Comparison of ENCODE assay signal across 37 cellular contexts in genomic region chr19:51023946-51024345, GRCh38. TPM values are rescaled to one million over a fixed set of nuclear protein-coding genes. Genes with fewer than 3 reads are reported as not detected.
"Had no signal": no experiment of that assay in that cellular context is flagged by ENCODE, and none has a peak within 500 bp of the region (broad histone marks: within the 10 kb centered on the region; RNA-seq: fewer than 3 reads in every experiment).

No MANE protein-coding gene starts in this region.

- H3K9me3 Mint-ChIP-seq: activated CD4-positive, alpha-beta memory T cell treated with anti-CD3 and anti-CD28 coated beads for 36 hours; activated naive CD4-positive, alpha-beta T cell treated with anti-CD3 and anti-CD28 coated beads, Interleukin-2, amount 10 ng/mL, durations not matched to agents 7 days and 5 days; activated naive CD8-positive, alpha-beta T cell treated with anti-CD3 and anti-CD28 coated beads, Interleukin-2, amount 50 U/mL, for 24 hours; activated T-cell treated with anti-CD3 and anti-CD28 coated beads, Interleukin-2, amount 50 U/mL, for 4 hours; activated T-helper 1 cell treated with anti-CD3 and anti-CD28 coated beads, Interleukin-12 subunit alpha, Interleukin-12 subunit beta, Interleukin-2, Interleukin-4 antibody, amounts not matched to agents 30 ng/mL and 10 ng/mL and 1 ng/mL, durations not matched to agents 14 hours and 24 hours and 36 hours; T-helper 1 cell treated with Interleukin-12 subunit alpha and Interleukin-12 subunit beta and Interleukin-4 antibody, amounts not matched to agents 30 μg/mL and 1 μg/mL, for 36 hours; T-helper 2 cell treated with Interferon-gamma antibody and Interleukin-4, amounts not matched to agents 5 μg/mL and 100 μg/mL, for 36 hours had no signal

- H3K4me1 Mint-ChIP-seq: brain had no signal

- ATAC-seq: activated CD4-positive, CD25-positive, alpha-beta regulatory T cell treated with anti-CD3 and anti-CD28 coated beads, Interleukin-2, amount 50 U/mL, for 24 hours; activated naive CD8-positive, alpha-beta T cell treated with anti-CD3 and anti-CD28 coated beads, Interleukin-2, amount 50 U/mL, for 24 hours; activated T-cell treated with anti-CD3 and anti-CD28 coated beads, Interleukin-2, amount 50 U/mL, for 4 hours had no signal

- H2AFZ ChIP-seq: PC-9 had no signal

- H3K27ac ChIP-seq: PC-9 had no signal

- H3K4me3 ChIP-seq: PC-9 had no signal

- H3K4me3 Mint-ChIP-seq: activated CD4-positive, alpha-beta memory T cell treated with anti-CD3 and anti-CD28 coated beads for 36 hours; activated naive CD4-positive, alpha-beta T cell treated with anti-CD3 and anti-CD28 coated beads, Interleukin-2, amount 10 ng/mL, durations not matched to agents 7 days and 5 days; activated naive CD8-positive, alpha-beta T cell; activated naive CD8-positive, alpha-beta T cell treated with anti-CD3 and anti-CD28 coated beads, Interleukin-2, amount 50 U/mL, for 24 hours; activated T-cell treated with anti-CD3 and anti-CD28 coated beads, Interleukin-2, amount 50 U/mL, for 4 hours; activated T-helper 1 cell treated with anti-CD3 and anti-CD28 coated beads, Interleukin-12 subunit alpha, Interleukin-12 subunit beta, Interleukin-2, Interleukin-4 antibody, amounts not matched to agents 30 ng/mL and 10 ng/mL and 1 ng/mL, durations not matched to agents 14 hours and 24 hours and 36 hours; brain; T-helper 1 cell treated with Interleukin-12 subunit alpha and Interleukin-12 subunit beta and Interleukin-4 antibody, amounts not matched to agents 30 μg/mL and 1 μg/mL, for 36 hours; T-helper 2 cell treated with Interferon-gamma antibody and Interleukin-4, amounts not matched to agents 5 μg/mL and 100 μg/mL, for 36 hours had no signal

- DNase-seq: activated CD4-positive, alpha-beta memory T cell treated with anti-CD3 and anti-CD28 coated beads for 36 hours; activated CD4-positive, alpha-beta T cell treated with anti-CD3 and anti-CD28 coated beads for 4 hours; activated CD4-positive, alpha-beta T cell treated with anti-CD3 and anti-CD28 coated beads, Interleukin-2, amount 50 U/mL, for 1 hour; activated CD8-positive, alpha-beta memory T cell treated with anti-CD3 and anti-CD28 coated beads, Interleukin-2, amount 50 U/mL, for 4 hours; activated effector memory CD4-positive, alpha-beta T cell treated with Interleukin-2 at 50 U/mL for 16 hours; activated naive CD4-positive, alpha-beta T cell treated with anti-CD3 and anti-CD28 coated beads, Interleukin-2, amount 10 ng/mL, durations not matched to agents 7 days and 5 days; activated naive CD8-positive, alpha-beta T cell treated with anti-CD3 and anti-CD28 coated beads, Interleukin-2, amount 50 U/mL, for 24 hours; activated T-cell treated with anti-CD3 and anti-CD28 coated beads for 4 hours; activated T-cell treated with anti-CD3 and anti-CD28 coated beads, Interleukin-2, amount 50 U/mL, for 4 hours; anterior cingulate cortex; central memory CD4-positive, alpha-beta T cell; Kasumi-1; KG1; MM.1S; MV-4-11; NCI-H1092; NCI-H1417; NCI-H146; NCI-H187; NCI-H2029 treated with DMSO at 0.1 percent for 48 hours; NCI-H2107; NCI-H2171; NCI-H510A; NCI-H526; NCI-H748 treated with DMSO at 0.1 percent for 48 hours; NK-92 treated with Interleukin-12 subunit alpha and Interleukin-12 subunit beta, amount 100 ng/mL, for 24 hours; Right ventricle myocardium superior had no signal

- H3K27ac Mint-ChIP-seq: activated CD4-positive, alpha-beta memory T cell treated with anti-CD3 and anti-CD28 coated beads for 36 hours; activated naive CD4-positive, alpha-beta T cell treated with anti-CD3 and anti-CD28 coated beads, Interleukin-2, amount 10 ng/mL, durations not matched to agents 7 days and 5 days; activated naive CD8-positive, alpha-beta T cell; activated naive CD8-positive, alpha-beta T cell treated with anti-CD3 and anti-CD28 coated beads, Interleukin-2, amount 50 U/mL, for 24 hours; activated T-helper 1 cell treated with anti-CD3 and anti-CD28 coated beads, Interleukin-12 subunit alpha, Interleukin-12 subunit beta, Interleukin-2, Interleukin-4 antibody, amounts not matched to agents 30 ng/mL and 10 ng/mL and 1 ng/mL, durations not matched to agents 14 hours and 24 hours and 36 hours; brain; T-helper 1 cell treated with Interleukin-12 subunit alpha and Interleukin-12 subunit beta and Interleukin-4 antibody, amounts not matched to agents 30 μg/mL and 1 μg/mL, for 36 hours; T-helper 2 cell treated with Interferon-gamma antibody and Interleukin-4, amounts not matched to agents 5 μg/mL and 100 μg/mL, for 36 hours had no signal

- H3K36me3 Mint-ChIP-seq: activated CD4-positive, alpha-beta memory T cell treated with anti-CD3 and anti-CD28 coated beads for 36 hours; activated naive CD4-positive, alpha-beta T cell treated with anti-CD3 and anti-CD28 coated beads, Interleukin-2, amount 10 ng/mL, durations not matched to agents 7 days and 5 days; activated naive CD8-positive, alpha-beta T cell; brain had no signal

- H3K4me2 ChIP-seq: PC-9 had no signal

RNA-seq across cellular contexts. Expression of gene KLK11, which starts 2.5 kb away (rescaled TPM):
- total RNA-seq: activated CD4-positive, alpha-beta memory T cell treated with anti-CD3 and anti-CD28 coated beads for 36 hours; activated T-helper 1 cell treated with anti-CD3 and anti-CD28 coated beads, Interleukin-12 subunit alpha, Interleukin-12 subunit beta, Interleukin-2, Interleukin-4 antibody, amounts not matched to agents 30 ng/mL and 10 ng/mL and 1 ng/mL, durations not matched to agents 14 hours and 24 hours and 36 hours; cerebellum; OCI-LY7; Right ventricle myocardium superior had no signal

RNA-seq across cellular contexts. Expression of gene KLK10, which starts 4.4 kb away (rescaled TPM):
- total RNA-seq: activated CD4-positive, alpha-beta memory T cell treated with anti-CD3 and anti-CD28 coated beads for 36 hours; activated T-cell treated with anti-CD3 and anti-CD28 coated beads, Interleukin-2, amount 50 U/mL, for 4 hours; activated T-helper 1 cell treated with anti-CD3 and anti-CD28 coated beads, Interleukin-12 subunit alpha, Interleukin-12 subunit beta, Interleukin-2, Interleukin-4 antibody, amounts not matched to agents 30 ng/mL and 10 ng/mL and 1 ng/mL, durations not matched to agents 14 hours and 24 hours and 36 hours; OCI-LY7; Right ventricle myocardium superior had no signal

RNA-seq across cellular contexts. Expression of gene KLK12, which starts 10.9 kb away (rescaled TPM):
- total RNA-seq: activated CD4-positive, alpha-beta memory T cell treated with anti-CD3 and anti-CD28 coated beads for 36 hours; activated T-cell treated with anti-CD3 and anti-CD28 coated beads, Interleukin-2, amount 50 U/mL, for 4 hours; activated T-helper 1 cell treated with anti-CD3 and anti-CD28 coated beads, Interleukin-12 subunit alpha, Interleukin-12 subunit beta, Interleukin-2, Interleukin-4 antibody, amounts not matched to agents 30 ng/mL and 10 ng/mL and 1 ng/mL, durations not matched to agents 14 hours and 24 hours and 36 hours; bronchial epithelial cell; cerebellum; OCI-LY7; PC-9; Right ventricle myocardium superior had no signal

RNA-seq across cellular contexts. Expression of gene KLK8, which starts 22.5 kb away (rescaled TPM):
- total RNA-seq: activated CD4-positive, alpha-beta memory T cell treated with anti-CD3 and anti-CD28 coated beads for 36 hours; activated T-cell treated with anti-CD3 and anti-CD28 coated beads, Interleukin-2, amount 50 U/mL, for 4 hours; activated T-helper 1 cell treated with anti-CD3 and anti-CD28 coated beads, Interleukin-12 subunit alpha, Interleukin-12 subunit beta, Interleukin-2, Interleukin-4 antibody, amounts not matched to agents 30 ng/mL and 10 ng/mL and 1 ng/mL, durations not matched to agents 14 hours and 24 hours and 36 hours; cerebellum; OCI-LY7; Right ventricle myocardium superior had no signal

RNA-seq across cellular contexts. Expression of gene KLK7, which starts 40.2 kb away (rescaled TPM):
- total RNA-seq: activated CD4-positive, alpha-beta memory T cell treated with anti-CD3 and anti-CD28 coated beads for 36 hours; activated T-cell treated with anti-CD3 and anti-CD28 coated beads, Interleukin-2, amount 50 U/mL, for 4 hours; activated T-helper 1 cell treated with anti-CD3 and anti-CD28 coated beads, Interleukin-12 subunit alpha, Interleukin-12 subunit beta, Interleukin-2, Interleukin-4 antibody, amounts not matched to agents 30 ng/mL and 10 ng/mL and 1 ng/mL, durations not matched to agents 14 hours and 24 hours and 36 hours; cerebellum; OCI-LY7; Right ventricle myocardium superior had no signal
